ENCODE assay signal across 9 cellular contexts in the genomic region with DNA sequence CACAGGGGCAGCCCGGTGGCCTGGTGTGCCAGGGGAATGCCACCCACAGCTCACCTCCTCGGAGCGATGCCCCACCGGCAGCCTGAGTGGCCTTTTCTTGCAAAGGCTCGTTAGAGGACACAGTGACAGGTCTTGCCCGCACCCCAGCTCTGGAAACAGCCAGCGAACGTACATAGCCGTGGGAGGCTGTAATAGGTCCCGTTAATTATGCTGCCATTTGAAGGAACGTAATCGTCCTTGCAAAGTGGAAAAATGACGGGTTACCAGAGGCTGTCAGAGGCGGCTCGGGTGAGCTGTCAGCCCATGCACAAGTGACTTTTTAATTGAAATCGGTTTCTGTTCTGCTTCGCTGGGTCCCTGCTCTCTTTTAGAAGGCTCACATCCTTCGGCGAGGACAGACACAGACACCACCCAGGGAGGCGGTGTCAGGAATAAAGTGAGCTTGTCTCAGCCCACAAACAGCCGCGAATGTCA.
DNase-seq lines count a peak whose midpoint lies in the region; ATAC-seq lines count a peak whose summit lies in the region.
"Had no signal": no experiment of that assay in that cellular context is flagged by ENCODE, and none has a peak within 500 bp of the region (broad histone marks: within the 10 kb centered on the region; RNA-seq: fewer than 3 reads in every experiment).

No MANE protein-coding gene starts in this region.

- WGBS in neuronal stem cell (ENCODE audit: extremely low coverage in 2 of 2, insufficient read length in 2 of 2, insufficient replicate concordance in 1 of 2), 2 donors = no CpG with 5 or more reads among the region's 22 CpGs

- DNase-seq in Daoy (ENCODE audit: low read depth) (peak; percentile 54), NCI-H2171 (lab: John Stamatoyannopoulos, UW) (peak; percentile 23), ecto neural progenitor cell (ENCODE audit: low spot score) (peak; percentile 69), neuronal stem cell (ENCODE audit: low spot score) (peak; percentile 35), DMS53 (lab: John Stamatoyannopoulos, UW) (no peak), NCI-H82 treated with DMSO at 0.1 percent for 48 hours (lab: John Stamatoyannopoulos, UW; ENCODE audit: unreplicated experiment) (no peak)
- DNase-seq: NCI-H1694 treated with DMSO at 0.1 percent for 48 hours had no signal

- no peak overlapping the region for H3K23ac ChIP-seq in neuronal stem cell (ENCODE audit: low read depth, low read length, poor library complexity)

- H4K8ac ChIP-seq in neuronal stem cell (ENCODE audit: low read depth, low read length) = no peak overlapping the region

- no peak overlapping the region for H3K4ac ChIP-seq in neuronal stem cell (ENCODE audit: low read length)

- peaks cover 11 to 32% of the 10 kb centered on the region in 2 donors for H3K9me3 ChIP-seq in neuronal stem cell (replicated peaks in 1 of 2; ENCODE audit: control insufficient read depth in 2 of 2, insufficient read depth in 1 of 2, low read depth in 1 of 2, low read length in 2 of 2)

- no peaks in the 10 kb centered on the region for H3K27me3 ChIP-seq in neuronal stem cell (ENCODE audit: control insufficient read depth in 3 of 3, insufficient read depth in 3 of 3, low read depth in 1 of 3, low read length in 3 of 3)

- no peaks in the 10 kb centered on the region for H3K79me1 ChIP-seq in neuronal stem cell (ENCODE audit: low read depth, low read length)

- H3K9ac ChIP-seq in neuronal stem cell (ENCODE audit: low read depth, low read length, poor library complexity) = peak overlapping the region; percentile 25

- H2BK120ac ChIP-seq in neuronal stem cell (ENCODE audit: low read depth, low read length) = no peak overlapping the region

- no peak overlapping the region for H2AK5ac ChIP-seq in neuronal stem cell (ENCODE audit: low read depth, low read length)

- H3K18ac ChIP-seq in neuronal stem cell (ENCODE audit: low read length) = peak overlapping the region; percentile 85

- ATAC-seq in GM19455 (IDR thresholded peaks at IDR 0.05; ENCODE audit: unreplicated experiment) (no peak), HG02852 (IDR thresholded peaks at IDR 0.05; ENCODE audit: unreplicated experiment) (no peak)

- no peak overlapping the region for H2BK15ac ChIP-seq in neuronal stem cell (ENCODE audit: low read length)

- no peak overlapping the region for H3K14ac ChIP-seq in neuronal stem cell (ENCODE audit: low read length)

- peaks cover 8 to 9% of the 10 kb centered on the region in 2 donors for H3K4me1 ChIP-seq in neuronal stem cell (ENCODE audit: control insufficient read depth in 2 of 2, insufficient read depth in 1 of 2, low read depth in 1 of 2, low read length in 2 of 2)

- H4K91ac ChIP-seq in neuronal stem cell (ENCODE audit: low read depth, low read length, poor library complexity) = no peak overlapping the region

- H3K27ac ChIP-seq in neuronal stem cell (replicated peaks; ENCODE audit: low read length) = peak overlapping the region; percentile 45

- no peaks in the 10 kb centered on the region for H3K36me3 ChIP-seq in neuronal stem cell (replicated peaks in 1 of 2; ENCODE audit: control insufficient read depth in 2 of 2, insufficient read depth in 2 of 2, low read length in 2 of 2)

- peak overlapping the region in 1 of 2 donors; percentile 23 for H3K4me3 ChIP-seq in neuronal stem cell (ENCODE audit: low read length in 2 of 2)

- H3K4me2 ChIP-seq in neuronal stem cell (ENCODE audit: insufficient read depth, low read length, poor library complexity, severe bottlenecking) = peak overlapping the region; percentile 35

- H2BK5ac ChIP-seq in neuronal stem cell (ENCODE audit: low read length) = no peak overlapping the region

- H2AFZ ChIP-seq in neuronal stem cell (ENCODE audit: low read length) = peak overlapping the region; percentile 51

- H2BK12ac ChIP-seq in neuronal stem cell (ENCODE audit: low read length) = no peak overlapping the region

Comparison
In these comparisons a context has a peak if more than half of its experiments do, and no peak if none do; other contexts are left out.
1. DNase-seq: peak in Daoy (single experiment), NCI-H2171 (single experiment), ecto neural progenitor cell (single experiment) and neuronal stem cell (single experiment); none in DMS53 (single experiment) and NCI-H82 treated with DMSO at 0.1 percent for 48 hours (single experiment).